8 cellular contexts compared by ENCODE assay signal in genomic region chr1:109793486-109794318, GRCh38. TPM values are rescaled to one million over a fixed set of nuclear protein-coding genes. Genes with fewer than 3 reads are reported as not detected.
A peak's percentile ranks its signal among the peaks of the same experiment; 100 is the strongest.
DNase-seq lines count a peak whose midpoint lies in the region; ATAC-seq and TF ChIP-seq lines count a peak whose summit lies in the region.

No MANE protein-coding gene starts in this region.

- H3K36me3 ChIP-seq in esophagus muscularis mucosa = no peaks in the 10 kb centered on the region

- TF ChIP-seq POLR2A in esophagus muscularis mucosa (IDR thresholded peaks at IDR 0.05; ENCODE audit: low read depth) = no peak

- H3K9me3 ChIP-seq in esophagus muscularis mucosa = no peaks in the 10 kb centered on the region

- peak overlapping the region; percentile 50 to 67 (median 62) for H3K27ac ChIP-seq in esophagus muscularis mucosa (replicated peaks in 1 of 4)

- H3K4me1 Mint-ChIP-seq in nephron progenitor cell = peaks cover 68% of the 10 kb centered on the region

- TF ChIP-seq CTCF in esophagus muscularis mucosa (IDR thresholded peaks at IDR 0.05) (peak in 1 of 3 experiments; percentile 4), nephron progenitor cell (IDR thresholded peaks at IDR 0.05) (no peak)

- peak overlapping the region; percentile 55 for H3K27ac Mint-ChIP-seq in nephron progenitor cell

- no peaks in the 10 kb centered on the region for H3K9me3 Mint-ChIP-seq in nephron progenitor cell

- H3K27me3 Mint-ChIP-seq in nephron progenitor cell (ENCODE audit: low read depth, poor library complexity) = peaks cover 5% of the 10 kb centered on the region

- intact Hi-C loops in esophagus muscularis mucosa (cut with DNase I) = no loop called here

- 50% methylated on average over 11 of the region's 11 CpGs for WGBS in esophagus muscularis mucosa

- peak overlapping the region; percentile 53 for H3K4me3 Mint-ChIP-seq in nephron progenitor cell

- H3K4me3 ChIP-seq in esophagus muscularis mucosa = no peak overlapping the region

- no peaks in the 10 kb centered on the region for H3K27me3 ChIP-seq in esophagus muscularis mucosa

- DNase-seq in GF-D8 (lab: John Stamatoyannopoulos, UW) (peak; percentile 36), NCI-H2081 treated with DMSO at 0.1 percent for 48 hours (lab: John Stamatoyannopoulos, UW) (peak; percentile 81), esophagus muscularis mucosa (ENCODE audit: extremely low spot score) (no peak), nephron progenitor cell (no peak)
- peak; percentile 34 for DNase-seq in activated CD4-positive, alpha-beta T cell treated with anti-CD3 and anti-CD28 coated beads, Interleukin-2, amount 50 U/mL, for 1 hour

- no peak for TF ChIP-seq EP300 in esophagus muscularis mucosa (IDR thresholded peaks at IDR 0.05)

- ATAC-seq in GM19328 (IDR thresholded peaks at IDR 0.05; ENCODE audit: unreplicated experiment) = no peak
- no peak for ATAC-seq in HG03045 (IDR thresholded peaks at IDR 0.05; ENCODE audit: unreplicated experiment)
- ATAC-seq in HG03354 (IDR thresholded peaks at IDR 0.05; ENCODE audit: poor library complexity, severe bottlenecking, unreplicated experiment) = no peak

- no peaks in the 10 kb centered on the region for H3K36me3 Mint-ChIP-seq in nephron progenitor cell (ENCODE audit: low read depth)

- peaks cover 64 to 79% (median 69%) of the 10 kb centered on the region in 4 donors for H3K4me1 ChIP-seq in esophagus muscularis mucosa

RNA-seq across cellular contexts. Expression of gene EPS8L3, which starts 30.0 kb away (rescaled TPM):
- total RNA-seq in esophagus muscularis mucosa = under 1 TPM in 1 of 4 donors, not detected in 3; 0.52 TPM

RNA-seq across cellular contexts. Expression of gene GSTM3, which starts 52.9 kb away (rescaled TPM):
- 100 to 1,000 TPM in 1 of 4 donors, 10 to 100 TPM in 3; 64.6 to 111 (median 76.9) TPM for total RNA-seq in esophagus muscularis mucosa

Comparison
In these comparisons a context has a peak if more than half of its experiments do, and no peak if none do; other contexts are left out.
1. DNase-seq: peak in GF-D8 (single experiment), NCI-H2081 treated with DMSO at 0.1 percent for 48 hours (single experiment) and activated CD4-positive, alpha-beta T cell treated with anti-CD3 and anti-CD28 coated beads, Interleukin-2, amount 50 U/mL, for 1 hour (single experiment); none in esophagus muscularis mucosa (single experiment) and nephron progenitor cell (single experiment).